1 cellular context compared by ENCODE assay signal in the genomic region with DNA sequence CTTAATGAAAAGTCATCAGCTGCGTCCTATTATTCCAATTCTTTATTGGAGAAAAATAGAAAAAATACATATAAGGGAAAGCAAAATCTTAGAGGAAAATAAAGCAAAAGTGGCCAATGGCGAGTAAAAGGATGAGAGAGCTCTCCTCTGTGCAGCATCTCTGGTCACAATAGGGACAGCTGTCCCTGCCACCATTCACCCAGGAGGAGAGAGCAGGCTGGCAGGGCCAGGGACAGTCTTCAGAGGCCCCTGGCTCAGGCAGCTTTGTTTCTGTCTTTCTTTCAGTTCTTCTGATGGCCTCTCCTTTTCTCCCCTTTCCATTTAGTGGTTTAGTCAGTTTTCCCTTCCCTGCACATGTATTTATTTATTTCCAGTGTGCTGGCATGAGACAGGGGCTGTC.
TF ChIP-seq lines count a peak whose summit lies in the region.

No MANE protein-coding gene starts in this region.

TF ChIP-seq in H1, 55 proteins besides CTCF, POLR2A, EP300 and RAD21:
- no peak for TF ChIP-seq MAFK (IDR thresholded peaks at IDR 0.05; ENCODE audit: low read depth, low read length)
TF ChIP-seq in H1: peak in this region for 0.
